ENCODE assay signal across 1 cellular context in the genomic region with DNA sequence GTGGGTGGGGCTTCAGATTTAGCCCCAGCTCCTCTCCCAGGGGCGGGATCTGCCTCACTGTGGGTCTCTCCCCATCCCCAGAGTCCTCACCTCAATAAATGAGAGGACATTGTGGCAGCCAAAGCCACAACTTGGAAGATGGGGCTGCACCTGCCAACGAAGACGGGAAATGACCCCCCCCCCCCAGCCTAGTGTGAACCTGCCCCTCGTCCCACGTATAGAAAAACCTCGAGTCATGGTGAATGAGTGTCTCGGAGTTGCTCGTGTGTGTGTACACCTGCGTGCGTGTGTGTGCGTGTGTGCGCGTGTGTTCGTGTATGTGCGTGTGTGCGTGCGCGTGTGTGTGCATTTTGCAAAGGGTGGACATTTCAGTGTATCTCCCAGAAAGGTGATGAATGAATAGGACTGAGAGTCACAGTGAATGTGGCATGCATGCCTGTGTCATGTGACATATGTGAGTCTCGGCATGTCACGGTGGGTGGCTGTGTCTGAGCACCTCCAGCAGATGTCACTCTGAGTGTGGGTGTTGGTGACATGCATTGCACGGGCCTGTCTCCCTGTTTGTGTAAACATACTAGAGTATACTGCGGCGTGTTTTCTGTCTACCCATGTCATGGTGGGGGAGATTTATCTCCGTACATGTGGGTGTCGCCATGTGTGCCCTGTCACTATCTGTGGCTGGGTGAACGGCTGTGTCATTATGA.
TF ChIP-seq lines count a peak whose summit lies in the region.

No MANE protein-coding gene starts in this region.

TF ChIP-seq in HCT116, 20 proteins besides CTCF, POLR2A, EP300 and RAD21 (continued from another document):
- TF ChIP-seq, protein P1, sequence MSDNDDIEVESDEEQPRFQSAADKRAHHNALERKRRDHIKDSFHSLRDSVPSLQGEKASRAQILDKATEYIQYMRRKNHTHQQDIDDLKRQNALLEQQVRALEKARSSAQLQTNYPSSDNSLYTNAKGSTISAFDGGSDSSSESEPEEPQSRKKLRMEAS (IDR thresholded peaks at IDR 0.05), result no peak
- TF ChIP-seq ZFX (IDR thresholded peaks at IDR 0.05) (no peak), POLR2AphosphoS5 (IDR thresholded peaks at IDR 0.05; ENCODE audit: low read depth, low read length) (no peak)
